In the genomic region with DNA sequence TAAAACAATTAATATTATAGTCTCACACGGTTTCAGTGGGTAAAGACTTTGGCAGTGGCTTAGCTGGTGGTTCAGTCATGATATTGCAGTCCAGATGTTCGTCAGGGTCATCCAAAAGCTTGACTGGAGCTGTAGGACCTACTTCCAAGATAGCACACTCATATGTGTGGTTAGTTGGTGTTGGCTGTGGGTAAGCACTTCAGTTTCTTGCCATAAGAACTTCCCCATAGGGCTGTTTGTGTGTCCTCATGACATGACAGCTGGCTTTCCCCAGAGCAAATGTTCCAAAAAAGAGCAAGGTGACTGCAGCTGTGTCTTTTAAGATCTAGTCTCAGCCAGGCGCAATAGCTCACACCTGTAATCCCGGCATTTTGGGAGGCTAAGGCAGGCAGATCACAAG, we compare ENCODE assay signal across 30 cellular contexts.
"Had no signal": no experiment of that assay in that cellular context is flagged by ENCODE, and none has a peak within 500 bp of the region (broad histone marks: within the 10 kb centered on the region; RNA-seq: fewer than 3 reads in every experiment).

No MANE protein-coding gene starts in this region.

- FAIRE-seq: endothelial cell of umbilical vein, islet of Langerhans had no signal

- H3K27ac Mint-ChIP-seq: nephron, neural progenitor cell had no signal

- ATAC-seq: foreskin keratinocyte; gastroesophageal sphincter; heart right ventricle; left cardiac atrium; left lung; naive thymus-derived CD4-positive, alpha-beta T cell; sciatic nerve had no signal

- H3K9me3 Mint-ChIP-seq: neural progenitor cell had no signal

- DNase-seq: dermis blood vessel endothelial cell; effector memory CD4-positive, alpha-beta T cell; foreskin keratinocyte; heart right ventricle; hippocampal formation; left cardiac atrium; left lung; mammary epithelial cell; mesendoderm; midbrain; naive thymus-derived CD4-positive, alpha-beta T cell; stimulated activated CD4-positive, alpha-beta T cell treated with anti-CD3 and anti-CD28 coated beads, Interleukin-12 subunit alpha, Interleukin-12 subunit beta, amount 100 ng/mL, for 4 hours; stimulated activated CD4-positive, alpha-beta T cell treated with anti-CD3 and anti-CD28 coated beads, Interleukin-1b, Interleukin-23, amount 100 ng/mL, for 48 hours; stimulated activated CD4-positive, alpha-beta T cell treated with anti-CD3 and anti-CD28 coated beads, Interleukin-4, amount 100 ng/mL, for 1 hour; stimulated activated CD8-positive, alpha-beta memory T cell treated with anti-CD3 and anti-CD28 coated beads, Interleukin-4, amount 100 ng/mL, for 48 hours; stimulated activated naive CD4-positive, alpha-beta T cell treated with Interleukin-2 at 50 U/mL for 16 hours; stomach; thyroid gland; trophoblast cell had no signal

- H3K4me3 ChIP-seq: esophagus muscularis mucosa, gastroesophageal sphincter, heart right ventricle, left lung, neural progenitor cell, prostate gland, right atrium auricular region, smooth muscle cell, stomach, thyroid gland, vagina had no signal

- H3K36me3 Mint-ChIP-seq: neural progenitor cell had no signal

- H3K4me1 Mint-ChIP-seq: nephron, neural progenitor cell had no signal

- H3K4me3 Mint-ChIP-seq: naive thymus-derived CD4-positive, alpha-beta T cell; nephron; neural progenitor cell had no signal
